In the genomic region with DNA sequence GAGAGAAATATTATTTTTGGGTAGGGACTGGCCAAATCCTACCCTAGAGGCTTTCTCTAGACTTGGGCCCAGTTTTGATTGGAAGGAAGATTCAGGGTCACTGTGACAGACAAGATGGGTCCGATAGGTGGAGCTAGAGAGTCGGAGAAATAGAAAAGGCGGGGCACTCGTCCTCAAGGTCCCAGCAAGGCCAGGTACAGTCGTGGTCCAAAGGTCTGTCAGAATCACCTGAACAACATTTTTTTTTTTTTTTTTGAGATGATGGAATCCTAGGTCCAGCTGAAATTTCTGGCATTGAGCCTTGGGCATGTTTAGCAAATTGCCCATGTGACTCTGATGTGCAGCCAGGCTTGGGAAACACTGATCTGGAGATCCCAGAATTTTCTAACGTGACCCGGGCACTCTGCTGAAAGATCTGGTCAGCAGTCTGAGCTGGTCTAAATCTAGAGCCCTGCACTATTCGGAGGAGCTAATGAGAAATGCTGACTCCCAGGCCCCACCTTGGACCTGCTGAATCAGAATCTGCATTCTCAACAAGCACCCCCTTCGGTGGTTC, we compare ENCODE assay signal across 8 cellular contexts. TPM values are rescaled to one million over a fixed set of nuclear protein-coding genes. Genes with fewer than 3 reads are reported as not detected.
DNase-seq lines count a peak whose midpoint lies in the region; ATAC-seq lines count a peak whose summit lies in the region.

No MANE protein-coding gene starts in this region.

- H3K4me1 Mint-ChIP-seq in immature natural killer cell: peaks cover 7 to 9% of the 10 kb centered on the region in 2 donors

- peaks cover 1 to 6% (median 2%) of the 10 kb centered on the region in 3 donors for H3K27me3 Mint-ChIP-seq in immature natural killer cell (ENCODE audit: low read depth in 3 of 3)

- H3K9me3 Mint-ChIP-seq in immature natural killer cell: no peaks in the 10 kb centered on the region

- no peak overlapping the region for H3K4me3 Mint-ChIP-seq in immature natural killer cell

- DNase-seq in DMS153 treated with DMSO at 0.1 percent for 48 hours (lab: John Stamatoyannopoulos, UW; ENCODE audit: unreplicated experiment): peak; percentile 39
- DNase-seq in DMS153 (lab: John Stamatoyannopoulos, UW): no peak
- peak; percentile 89 for DNase-seq in NCI-H1694 treated with DMSO at 0.1 percent for 48 hours (lab: John Stamatoyannopoulos, UW)
- peak in 4 of 5 experiments; percentile 33 to 66 (median 40) for DNase-seq in T-helper 2 cell
- peak in 31 of 58 donors; percentile 12 to 65 (median 28) for DNase-seq in anterior cingulate cortex (lab: John Stamatoyannopoulos, UW)
- DNase-seq in immature natural killer cell: peak; percentile 59 to 64 (median 62)
- peak; percentile 29 to 69 for DNase-seq in stimulated activated CD4-positive, alpha-beta T cell treated with anti-CD3 and anti-CD28 coated beads, Interleukin-1b, Interleukin-23, amount 100 ng/mL, for 4 hours (ENCODE audit: low read depth in 2 of 2)

- no peaks in the 10 kb centered on the region for H3K36me3 Mint-ChIP-seq in immature natural killer cell

- ATAC-seq in HG02870 (IDR thresholded peaks at IDR 0.05; ENCODE audit: unreplicated experiment): peak; percentile 67

- no peak overlapping the region for H3K27ac Mint-ChIP-seq in immature natural killer cell

RNA-seq across cellular contexts. Expression of a gene that starts 23.0 kb away (rescaled TPM):
- polyA plus RNA-seq in immature natural killer cell: not detected

RNA-seq across cellular contexts. Expression of a gene that starts 53.4 kb away (rescaled TPM):
- 10 to 100 TPM; 14.1 to 34.0 (median 16.3) TPM for polyA plus RNA-seq in immature natural killer cell
